In genomic region chr4:189121336-189121735, GRCh38 we compare ENCODE assay signal across 33 cellular contexts.
"Had no signal": no experiment of that assay in that cellular context is flagged by ENCODE, and none has a peak within 500 bp of the region (broad histone marks: within the 10 kb centered on the region; RNA-seq: fewer than 3 reads in every experiment).

No MANE protein-coding gene starts in this region.

- DNase-seq: activated CD4-positive, alpha-beta memory T cell treated with anti-CD3 and anti-CD28 coated beads for 36 hours; activated CD4-positive, alpha-beta T cell treated with anti-CD3 and anti-CD28 coated beads for 48 hours; activated CD8-positive, alpha-beta memory T cell treated with anti-CD3 and anti-CD28 coated beads, Interleukin-2, amount 50 U/mL, for 4 hours; activated effector memory CD4-positive, alpha-beta T cell treated with anti-CD3 and anti-CD28 coated beads, Interleukin-2, amount 50 U/mL, for 16 hours; activated naive CD4-positive, alpha-beta T cell treated with anti-CD3 and anti-CD28 coated beads for 36 hours; activated naive CD8-positive, alpha-beta T cell treated with anti-CD3 and anti-CD28 coated beads for 36 hours; activated T-cell treated with anti-CD3 and anti-CD28 coated beads, Interleukin-2, amount 50 U/mL, for 1 hour; adrenal gland; aorta; body of pancreas; cerebellar nuclear complex; colonic mucosa; effector CD8-positive, alpha-beta T cell; esophagus squamous epithelium; foreskin melanocyte; glutamatergic neuron; left cardiac atrium; naive B cell; nephron progenitor cell; pancreas; psoas muscle; sigmoid colon; small intestine; stimulated activated CD4-positive, alpha-beta T cell treated with anti-CD3 and anti-CD28 coated beads, Interleukin-1b, Interleukin-23, amount 100 ng/mL, for 48 hours; stimulated activated CD4-positive, alpha-beta T cell treated with anti-CD3 and anti-CD28 coated beads, Interleukin-4, amount 100 ng/mL, for 4 hours; stimulated activated CD8-positive, alpha-beta memory T cell treated with anti-CD3 and anti-CD28 coated beads, Interleukin-4, amount 100 ng/mL, for 48 hours; stimulated activated naive CD8-positive, alpha-beta T cell treated with anti-CD3 and anti-CD28 coated beads, Interleukin-15, amount 100 ng/mL, for 72 hours; substantia nigra; T1000; upper lobe of right lung; WERI-Rb-1 had no signal

- H3K9me3 ChIP-seq: adrenal gland, body of pancreas, colonic mucosa, pancreas, psoas muscle, sigmoid colon, upper lobe of right lung had no signal

- H3K36me3 ChIP-seq: adrenal gland, cardiac muscle cell, colonic mucosa, esophagus squamous epithelium, pancreas, sigmoid colon, upper lobe of right lung, WERI-Rb-1 had no signal

- H3K4me3 ChIP-seq: adrenal gland, body of pancreas, cardiac muscle cell, colonic mucosa, esophagus squamous epithelium, pancreas, psoas muscle, sigmoid colon, upper lobe of right lung had no signal

- H3K27me3 ChIP-seq: adrenal gland, body of pancreas, cardiac muscle cell, colonic mucosa, esophagus squamous epithelium, sigmoid colon, upper lobe of right lung had no signal

- H3K4me1 ChIP-seq: adrenal gland, body of pancreas, colonic mucosa, esophagus squamous epithelium, pancreas, psoas muscle, sigmoid colon, upper lobe of right lung had no signal

- H3K27ac ChIP-seq: adrenal gland, body of pancreas, cardiac muscle cell, colonic mucosa, epithelial cell of prostate, esophagus squamous epithelium, pancreas, psoas muscle, sigmoid colon, upper lobe of right lung, WERI-Rb-1 had no signal
